16 cellular contexts compared by ENCODE assay signal in genomic region chr18:55763298-55763697, GRCh38.
DNase-seq lines count a peak whose midpoint lies in the region; ATAC-seq, FAIRE-seq and TF ChIP-seq lines count a peak whose summit lies in the region.
"Had no signal": no experiment of that assay in that cellular context is flagged by ENCODE, and none has a peak within 500 bp of the region (broad histone marks: within the 10 kb centered on the region; RNA-seq: fewer than 3 reads in every experiment).

No MANE protein-coding gene starts in this region.

- H3K4me2 ChIP-seq in A549, result peak overlapping the region; percentile 29

- TF ChIP-seq POLR2A in A549 (IDR thresholded peaks at IDR 0.05; ENCODE audit: low read length) (no peak), H54 (IDR thresholded peaks at IDR 0.05; ENCODE audit: low read depth, low read length) (no peak)

- POLR2A ChIA-PET in A549 (lab: Yijun Ruan, JAX), result no interaction called here

- peaks cover 14% of the 10 kb centered on the region; the same call in 1 of the 3 replicates for H3K4me1 ChIP-seq in A549
- H3K4me1 ChIP-seq: tibial nerve had no signal

- FAIRE-seq in A549 (lab: Jason Lieb, UNC), result no peak
- FAIRE-seq in H54 (lab: Jason Lieb, UNC), result peak; percentile 91

- no peak for TF ChIP-seq CTCF in A549 (IDR thresholded peaks at IDR 0.05)

- H3K4me3 ChIP-seq in A549, result no peak overlapping the region
- H3K4me3 ChIP-seq: tibial nerve had no signal

- H3K9me3 ChIP-seq in A549, result no peaks in the 10 kb centered on the region
- H3K9me3 ChIP-seq: tibial nerve had no signal

- peak in 1 of 2 experiments; percentile 11; a peak in 1 of 5 replicates for TF ChIP-seq RAD21 in A549 (conservative IDR thresholded peaks at IDR 0.05 in 1 of 2, IDR thresholded peaks at IDR 0.05 in 1 of 2)

- H3K27ac ChIP-seq in A549, result no peak overlapping the region
- H3K27ac ChIP-seq: tibial nerve had no signal

- TF ChIP-seq EP300 in A549 (IDR thresholded peaks at IDR 0.05), result no peak

- ATAC-seq in A549 (no peak), SK-N-SH treated with all-trans-retinoic acid at 6 μM for 48 hours (peak; percentile 71), GM21526 (IDR thresholded peaks at IDR 0.05; ENCODE audit: low FRiP score, unreplicated experiment) (no peak), HG03196 (IDR thresholded peaks at IDR 0.05; ENCODE audit: unreplicated experiment) (no peak)
- ATAC-seq: activated T-helper 17 cell treated with anti-CD3 and anti-CD28 coated beads, Interleukin-2, amount 50 U/mL, for 72 hours had no signal

- DNase-seq in A549 (ENCODE audit: low read depth in 1 of 2, low spot score in 1 of 2), result peak; percentile 3 to 16
- DNase-seq in H54 (ENCODE audit: insufficient read length, low spot score), result peak; percentile 14
- peak; percentile 88 for DNase-seq in glomerular visceral epithelial cell (ENCODE audit: extremely low spot score)
- no peak for DNase-seq in DMS153 treated with DMSO at 0.1 percent for 48 hours (lab: John Stamatoyannopoulos, UW; ENCODE audit: unreplicated experiment)
- DNase-seq in GM19240 (ENCODE audit: insufficient read length, low spot score), result no peak
- DNase-seq: activated CD4-positive, alpha-beta T cell treated with anti-CD3 and anti-CD28 coated beads for 4 hours; endodermal cell; GOT3; hypothalamus; occipital lobe; T-helper 2 cell had no signal

- WGBS in A549 (ENCODE audit: missing lambda C conversion rate), result 2% methylated on average over 2 of the region's 2 CpGs

- CTCF ChIA-PET in A549 (lab: Yijun Ruan, JAX), result interaction anchor here (0.6 to 1.6 kb wide), 6 partner anchors 10 to 813 kb away, joined by 3 to 4 read pairs (median 3); no protein-coding TSS in a partner anchor

TF ChIP-seq in A549, 52 proteins besides CTCF, POLR2A, EP300 and RAD21:
- no peak for TF ChIP-seq CHD2 (IDR thresholded peaks at IDR 0.05; ENCODE audit: low read length, partially characterized antibody)
- 0 out of 2 replicates have a peak, but pooled peaks have one; percentile 28 for TF ChIP-seq JUNB (IDR thresholded peaks at IDR 0.05)

TF ChIP-seq in SK-N-SH treated with all-trans-retinoic acid at 6 μM for 48 hours, 23 proteins besides CTCF, POLR2A, EP300 and RAD21:
- TF ChIP-seq BACH2 (CRISPR knock-in tag; IDR thresholded peaks at IDR 0.05; ENCODE audit: borderline replicate concordance) (no peak), TSHZ2 (CRISPR knock-in tag; IDR thresholded peaks at IDR 0.05) (no peak), PPARA (CRISPR knock-in tag; IDR thresholded peaks at IDR 0.05; ENCODE audit: borderline replicate concordance) (no peak), ZNF8 (CRISPR knock-in tag; IDR thresholded peaks at IDR 0.05) (no peak), ZNF70 (CRISPR knock-in tag; IDR thresholded peaks at IDR 0.05) (no peak), TOX (CRISPR knock-in tag; IDR thresholded peaks at IDR 0.05; ENCODE audit: borderline replicate concordance) (no peak)
- TF ChIP-seq, protein P1, sequence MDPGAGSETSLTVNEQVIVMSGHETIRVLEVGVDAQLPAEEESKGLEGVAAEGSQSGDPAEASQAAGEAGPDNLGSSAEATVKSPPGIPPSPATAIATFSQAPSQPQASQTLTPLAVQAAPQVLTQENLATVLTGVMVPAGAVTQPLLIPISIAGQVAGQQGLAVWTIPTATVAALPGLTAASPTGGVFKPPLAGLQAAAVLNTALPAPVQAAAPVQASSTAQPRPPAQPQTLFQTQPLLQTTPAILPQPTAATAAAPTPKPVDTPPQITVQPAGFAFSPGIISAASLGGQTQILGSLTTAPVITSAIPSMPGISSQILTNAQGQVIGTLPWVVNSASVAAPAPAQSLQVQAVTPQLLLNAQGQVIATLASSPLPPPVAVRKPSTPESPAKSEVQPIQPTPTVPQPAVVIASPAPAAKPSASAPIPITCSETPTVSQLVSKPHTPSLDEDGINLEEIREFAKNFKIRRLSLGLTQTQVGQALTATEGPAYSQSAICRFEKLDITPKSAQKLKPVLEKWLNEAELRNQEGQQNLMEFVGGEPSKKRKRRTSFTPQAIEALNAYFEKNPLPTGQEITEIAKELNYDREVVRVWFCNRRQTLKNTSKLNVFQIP (CRISPR knock-in tag; IDR thresholded peaks at IDR 0.05; ENCODE audit: borderline replicate concordance, low read depth), result no peak

Comparison
In these comparisons a context has a peak if more than half of its experiments do, and no peak if none do; other contexts are left out.
1. DNase-seq: peak in A549 (2 of 2), H54 (single experiment) and glomerular visceral epithelial cell (single experiment); none in DMS153 treated with DMSO at 0.1 percent for 48 hours (single experiment) and GM19240 (single experiment).